8 cellular contexts compared by ENCODE assay signal in the genomic region with DNA sequence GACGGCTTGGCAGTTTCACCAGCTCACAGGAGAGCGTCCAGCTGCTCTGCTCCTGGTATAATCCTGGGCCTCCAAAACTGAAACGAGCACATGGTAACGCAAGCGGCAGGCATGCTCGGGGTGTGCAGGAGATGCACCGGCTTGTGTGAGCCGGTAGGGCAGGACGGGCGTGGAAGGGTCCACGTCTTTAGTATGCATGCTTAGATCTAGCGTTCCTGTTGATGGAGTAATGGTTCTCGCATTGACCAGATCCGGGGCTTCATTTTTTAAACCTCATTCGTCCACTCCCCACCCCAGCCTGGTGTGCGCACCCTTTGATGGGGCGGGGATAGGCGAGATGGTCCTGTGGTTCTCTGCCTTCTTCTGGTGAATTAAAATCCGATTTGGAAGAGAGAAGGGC. TPM values are rescaled to one million over a fixed set of nuclear protein-coding genes. Genes with fewer than 3 reads are reported as not detected.
DNase-seq lines count a peak whose midpoint lies in the region; ATAC-seq and TF ChIP-seq lines count a peak whose summit lies in the region.

No MANE protein-coding gene starts in this region.

- no peak for TF ChIP-seq POLR2A in prostate gland (IDR thresholded peaks at IDR 0.05)

- H3K27me3 Mint-ChIP-seq in CD4-positive, alpha-beta memory T cell: peaks cover 37 to 47% of the 10 kb centered on the region in 2 donors

- ATAC-seq in GM19025 (IDR thresholded peaks at IDR 0.05; ENCODE audit: low read depth, unreplicated experiment) (peak; percentile 37), HG03354 (IDR thresholded peaks at IDR 0.05; ENCODE audit: poor library complexity, severe bottlenecking, unreplicated experiment) (peak; percentile 69), left cardiac atrium (peak; percentile 54 to 73)
- peak; percentile 45 to 65 for ATAC-seq in activated naive CD4-positive, alpha-beta T cell treated with anti-CD3 and anti-CD28 coated beads, Interleukin-2, amount 50 U/mL, for 72 hours

- peak overlapping the region; percentile 49 to 83 (median 74) for H3K4me3 Mint-ChIP-seq in CD4-positive, alpha-beta memory T cell

- no peaks in the 10 kb centered on the region for H3K9me3 ChIP-seq in CD4-positive, alpha-beta memory T cell (ENCODE audit: control insufficient read depth in 1 of 2, low read length in 2 of 2)
- no peaks in the 10 kb centered on the region for H3K9me3 ChIP-seq in prostate gland

- peaks cover 2 to 17% (median 15%) of the 10 kb centered on the region in 4 donors for H3K4me1 Mint-ChIP-seq in CD4-positive, alpha-beta memory T cell

- POLR2A ChIA-PET in CD4-positive, alpha-beta memory T cell (lab: Charles Lee; ENCODE audit: partially characterized antibody): no interaction called here

- peak overlapping the region in 1 of 7 donors; percentile 21 for H3K27ac Mint-ChIP-seq in CD4-positive, alpha-beta memory T cell
- H3K27ac Mint-ChIP-seq in activated naive CD4-positive, alpha-beta T cell treated with anti-CD3 and anti-CD28 coated beads, Interleukin-2, amount 50 U/mL, for 72 hours: no peak overlapping the region

- H3K27ac ChIP-seq in CD4-positive, alpha-beta memory T cell (ENCODE audit: low read depth, low read length): no peak overlapping the region
- peak overlapping the region; percentile 64 to 66 for H3K27ac ChIP-seq in prostate gland

- H3K9me3 Mint-ChIP-seq in CD4-positive, alpha-beta memory T cell: no peaks in the 10 kb centered on the region
- no peaks in the 10 kb centered on the region for H3K9me3 Mint-ChIP-seq in activated naive CD4-positive, alpha-beta T cell treated with anti-CD3 and anti-CD28 coated beads, Interleukin-2, amount 50 U/mL, for 72 hours

- intact Hi-C loops in CD4-positive, alpha-beta memory T cell (cut with micrococcal nuclease): no loop called here
- intact Hi-C loops in left cardiac atrium (cut with DNase I) (no loop called here), prostate gland (cut with DNase I) (no loop called here)

- peaks cover 25% of the 10 kb centered on the region for H3K27me3 ChIP-seq in CD4-positive, alpha-beta memory T cell (ENCODE audit: insufficient read depth, low read length)
- no peaks in the 10 kb centered on the region for H3K27me3 ChIP-seq in prostate gland (replicated peaks; ENCODE audit: insufficient read depth)

- H3K36me3 ChIP-seq in CD4-positive, alpha-beta memory T cell (ENCODE audit: insufficient read depth, low read length): no peaks in the 10 kb centered on the region
- no peaks in the 10 kb centered on the region for H3K36me3 ChIP-seq in prostate gland

- no peak overlapping the region for H3K4me3 ChIP-seq in CD4-positive, alpha-beta memory T cell (ENCODE audit: low read length in 2 of 2)
- H3K4me3 ChIP-seq in prostate gland: peak overlapping the region; percentile 36 to 48

- DNase-seq in CD4-positive, alpha-beta memory T cell: no peak
- peak in 1 of 2 donors; percentile 9 for DNase-seq in activated naive CD4-positive, alpha-beta T cell treated with anti-CD3 and anti-CD28 coated beads, Interleukin-2, amount 50 U/mL, for 72 hours (ENCODE audit: low spot score in 2 of 2)
- peak; percentile 46 for DNase-seq in left cardiac atrium
- peak; percentile 19 for DNase-seq in prostate gland (ENCODE audit: low spot score)
- DNase-seq in GM13976 (ENCODE audit: low spot score): no peak
- DNase-seq in dedifferentiated amniotic fluid mesenchymal stem cell (ENCODE audit: extremely low spot score): no peak

- in situ Hi-C loops in GM13976 (cut with MboI; ENCODE audit: low sequenced_read_pairs, unreplicated experiment): no loop called here

- no peaks in the 10 kb centered on the region for H3K36me3 Mint-ChIP-seq in CD4-positive, alpha-beta memory T cell
- H3K36me3 Mint-ChIP-seq in activated naive CD4-positive, alpha-beta T cell treated with anti-CD3 and anti-CD28 coated beads, Interleukin-2, amount 50 U/mL, for 72 hours: peaks cover 0 to 16% of the 10 kb centered on the region in 2 donors

- TF ChIP-seq CTCF in prostate gland (IDR thresholded peaks at IDR 0.05): no peak
- no peak for TF ChIP-seq CTCF in GM13976 (IDR thresholded peaks at IDR 0.05; ENCODE audit: borderline replicate concordance, control extremely low read depth, extremely low read depth, insufficient read depth, missing control alignments)

- H3K4me1 ChIP-seq in CD4-positive, alpha-beta memory T cell (ENCODE audit: insufficient read depth, low read length): peaks cover 5% of the 10 kb centered on the region
- H3K4me1 ChIP-seq in prostate gland (replicated peaks): no peaks in the 10 kb centered on the region

- WGBS in prostate gland: under 1% methylated on average over 19 of the region's 19 CpGs

- CTCF ChIA-PET in CD4-positive, alpha-beta memory T cell (lab: Charles Lee; ENCODE audit: partially characterized antibody): no interaction called here

RNA-seq across cellular contexts. Expression of a gene that starts 39.7 kb away (rescaled TPM):
- total RNA-seq in CD4-positive, alpha-beta memory T cell: under 1 TPM; 0.58 to 0.76 TPM
- polyA plus RNA-seq in CD4-positive, alpha-beta memory T cell: not detected
- 1 to 10 TPM in 1 of 2 donors, under 1 TPM in 1; 0.97 to 5.1 TPM for total RNA-seq in activated naive CD4-positive, alpha-beta T cell treated with anti-CD3 and anti-CD28 coated beads, Interleukin-2, amount 50 U/mL, for 72 hours
- total RNA-seq in left cardiac atrium (10 to 100 TPM in 1 of 2 donors, 1 to 10 TPM in 1; 9.6 to 13.1 TPM), prostate gland (10 to 100 TPM; 12.9 to 27.0 TPM)

RNA-seq across cellular contexts. Expression of a gene that starts 47.2 kb away (rescaled TPM):
- total RNA-seq in CD4-positive, alpha-beta memory T cell: 10 to 100 TPM; 41.9 to 45.5 TPM
- 10 to 100 TPM; 25.3 to 40.9 TPM for polyA plus RNA-seq in CD4-positive, alpha-beta memory T cell
- total RNA-seq in activated naive CD4-positive, alpha-beta T cell treated with anti-CD3 and anti-CD28 coated beads, Interleukin-2, amount 50 U/mL, for 72 hours: 1 to 10 TPM in 1 of 2 donors, under 1 TPM in 1; 0.36 to 6.1 TPM
- total RNA-seq in left cardiac atrium: 10 to 100 TPM; 26.6 to 32.7 TPM
- 10 to 100 TPM; 23.5 to 40.2 TPM for total RNA-seq in prostate gland

Comparison
In these comparisons a context has a peak if more than half of its experiments do, and no peak if none do; other contexts are left out.
1. DNase-seq: peak in left cardiac atrium (single experiment) and prostate gland (single experiment); none in CD4-positive, alpha-beta memory T cell (0 of 5), GM13976 (single experiment) and dedifferentiated amniotic fluid mesenchymal stem cell (single experiment).
2. H3K4me3 ChIP-seq: peak in prostate gland (2 of 2); none in CD4-positive, alpha-beta memory T cell (0 of 2).
3. Peak in every context shown above with its lines, with median percentiles within 50 percentile points of each other: ATAC-seq.